8 cellular contexts compared by ENCODE assay signal in genomic region chr17:18038861-18039534, GRCh38. TPM values are rescaled to one million over a fixed set of nuclear protein-coding genes. Genes with fewer than 3 reads are reported as not detected.
DNase-seq lines count a peak whose midpoint lies in the region; ATAC-seq and TF ChIP-seq lines count a peak whose summit lies in the region.

TSS of gene ATPAF2 (minus strand) at chr17:18039168. CDS start at chr17:18039013, 155 bp downstream.
TSS of gene GID4 (plus strand) at chr17:18039408. CDS start at chr17:18039465, 57 bp downstream.

- peaks cover 8 to 51% of the 10 kb centered on the region in 2 donors for H3K4me1 ChIP-seq in left lung

- H3K36me3 ChIP-seq in left lung, result no peaks in the 10 kb centered on the region

- H3K9me3 ChIP-seq in left lung, result no peaks in the 10 kb centered on the region

- H3K9me3 Mint-ChIP-seq in dendritic cell treated with granulocyte-macrophage colony-stimulating factor and Interleukin-4, amounts not matched to agents 40 ng/mL and 50 ng/mL, for 4 days, result no peaks in the 10 kb centered on the region

- no peak for TF ChIP-seq CTCF in left lung (IDR thresholded peaks at IDR 0.05)

- DNase-seq in CD1c-positive myeloid dendritic cell (ENCODE audit: extremely low spot score) (peak; percentile 100), NCI-H748 (lab: John Stamatoyannopoulos, UW; ENCODE audit: unreplicated experiment) (peak; percentile 100), left lung (peak; percentile 100)
- DNase-seq in activated CD4-positive, alpha-beta T cell treated with anti-CD3 and anti-CD28 coated beads, Interleukin-2, amount 50 U/mL, for 24 hours (ENCODE audit: low read depth in 1 of 2, low spot score in 1 of 2), result peak; percentile 98 to 99
- peak; percentile 100 for DNase-seq in stimulated activated CD4-positive, alpha-beta T cell treated with anti-CD3 and anti-CD28 coated beads, Interleukin-2, amount 100 ng/mL, for 4 hours (ENCODE audit: low read depth)

- no peaks in the 10 kb centered on the region for H3K27me3 ChIP-seq in left lung

- H3K27ac Mint-ChIP-seq in dendritic cell treated with granulocyte-macrophage colony-stimulating factor and Interleukin-4, amounts not matched to agents 40 ng/mL and 50 ng/mL, for 4 days, result peak within 1 kb of the TSS; percentile 78

- H3K4me3 ChIP-seq in left lung, result peak within 1 kb of the TSS; percentile 87 to 96

- intact Hi-C loops in dendritic cell treated with granulocyte-macrophage colony-stimulating factor and Interleukin-4, amounts not matched to agents 40 ng/mL and 50 ng/mL, for 4 days (cut with micrococcal nuclease), result loop anchor here (10.0 kb wide), 1 partner anchor 214 kb away; no protein-coding TSS in a partner anchor
- intact Hi-C loops in left lung (cut with DNase I), result loop anchor here in 1 of 2 donors (10.0 kb wide), 1 partner anchor 154 kb away; no protein-coding TSS in a partner anchor

- peaks cover 37% of the 10 kb centered on the region for H3K36me3 Mint-ChIP-seq in dendritic cell treated with granulocyte-macrophage colony-stimulating factor and Interleukin-4, amounts not matched to agents 40 ng/mL and 50 ng/mL, for 4 days (ENCODE audit: low read depth)

- peaks cover 55% of the 10 kb centered on the region for H3K4me1 Mint-ChIP-seq in dendritic cell treated with granulocyte-macrophage colony-stimulating factor and Interleukin-4, amounts not matched to agents 40 ng/mL and 50 ng/mL, for 4 days (ENCODE audit: low read depth)

- ATAC-seq in GM19372 (IDR thresholded peaks at IDR 0.05; ENCODE audit: low read depth, unreplicated experiment) (peak; percentile 90), HG03521 (IDR thresholded peaks at IDR 0.05; ENCODE audit: unreplicated experiment) (peak; percentile 84), left lung (peak; percentile 97)

- H3K27me3 Mint-ChIP-seq in dendritic cell treated with granulocyte-macrophage colony-stimulating factor and Interleukin-4, amounts not matched to agents 40 ng/mL and 50 ng/mL, for 4 days, result no peaks in the 10 kb centered on the region

- H3K4me3 Mint-ChIP-seq in dendritic cell treated with granulocyte-macrophage colony-stimulating factor and Interleukin-4, amounts not matched to agents 40 ng/mL and 50 ng/mL, for 4 days, result peak within 1 kb of the TSS; percentile 81

- peak within 1 kb of the TSS; percentile 68 to 79 for H3K27ac ChIP-seq in left lung

RNA-seq across cellular contexts. Expression of gene ATPAF2, which starts in this region (rescaled TPM):
- 10 to 100 TPM; 36.8 to 38.2 TPM for total RNA-seq in left lung

RNA-seq across cellular contexts. Expression of gene GID4, which starts in this region (rescaled TPM):
- total RNA-seq in left lung, result 1 to 10 TPM; 7.9 to 8.8 TPM

Comparison
In these comparisons a context has a peak if more than half of its experiments do, and no peak if none do; other contexts are left out.
1. Peak in every context shown above with its lines: DNase-seq, ATAC-seq, H3K4me3 ChIP-seq and H3K27ac ChIP-seq.